In the genomic region with DNA sequence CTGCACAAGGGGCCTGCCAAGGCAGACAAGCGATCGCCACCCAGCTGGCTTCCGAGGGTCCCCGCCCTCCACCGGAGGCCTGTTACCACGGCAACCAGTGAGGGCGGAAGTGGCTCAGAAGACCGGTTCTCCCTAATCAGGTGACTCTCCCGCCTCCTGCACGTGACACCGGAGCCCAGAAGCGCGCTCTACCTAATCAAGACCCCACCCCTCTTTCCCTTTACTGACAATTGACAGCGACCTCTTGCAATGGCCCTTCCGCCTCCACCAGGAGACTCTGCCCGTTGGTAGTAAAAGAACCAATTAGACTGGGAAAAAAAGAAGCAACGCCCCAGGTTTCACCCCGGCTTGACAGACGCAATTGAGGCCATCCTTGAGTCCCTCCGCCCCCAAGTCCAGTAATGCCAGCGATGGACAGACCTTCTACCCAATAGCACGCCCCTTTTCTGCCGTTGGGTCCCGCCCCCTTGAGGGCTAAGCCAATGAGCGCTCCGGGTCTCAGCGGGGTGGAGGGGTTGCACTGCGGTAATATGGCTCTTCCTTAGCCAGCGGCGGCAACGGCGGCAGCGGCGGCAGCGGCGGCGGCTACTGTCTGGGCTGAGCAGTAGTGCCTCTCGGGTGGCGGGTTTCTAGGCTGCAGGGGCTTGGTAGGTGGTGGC, we compare ENCODE assay signal across 8 cellular contexts.
DNase-seq lines count a peak whose midpoint lies in the region; ATAC-seq lines count a peak whose summit lies in the region.

A gene (plus strand): TSS at position 525 of the 659 bp plus-strand sequence. CDS start 198 bp downstream, outside the sequence.

- peak within 1 kb of the TSS; percentile 77 to 99 (median 96) for H3K4me3 ChIP-seq in BLaER1 treated with 17β-estradiol and CSF1 and Interleukin-3, amounts not matched to agents 10 nM and 100 nM

- DNase-seq in NCI-H748 (lab: John Stamatoyannopoulos, UW; ENCODE audit: unreplicated experiment) (peak; percentile 100), cortex of kidney (lab: John Stamatoyannopoulos, UW) (peak; percentile 75), left kidney (ENCODE audit: low read depth, low spot score) (peak; percentile 100)
- DNase-seq in activated CD4-positive, alpha-beta T cell treated with anti-CD3 and anti-CD28 coated beads, Interleukin-2, amount 50 U/mL, for 1 hour: peak; percentile 97
- DNase-seq in stimulated activated CD4-positive, alpha-beta T cell treated with anti-CD3 and anti-CD28 coated beads, Interleukin-2, amount 100 ng/mL, for 24 hours: peak; percentile 97 to 98

- H3K4me1 ChIP-seq in BLaER1 treated with 17β-estradiol and CSF1 and Interleukin-3, amounts not matched to agents 10 nM and 100 nM: peaks cover 25 to 51% (median 31%) of the 10 kb centered on the region in 10 experiments

- H3K27me3 ChIP-seq in BLaER1 treated with 17β-estradiol and CSF1 and Interleukin-3, amounts not matched to agents 10 nM and 100 nM: no peaks in the 10 kb centered on the region

- H3K9ac ChIP-seq in BLaER1 treated with 17β-estradiol and CSF1 and Interleukin-3, amounts not matched to agents 10 nM and 100 nM: peak within 1 kb of the TSS; percentile 86 to 96 (median 92)

- H4K20me1 ChIP-seq in BLaER1 treated with 17β-estradiol and CSF1 and Interleukin-3, amounts not matched to agents 10 nM and 100 nM: peaks cover 0 to 36% (median 12%) of the 10 kb centered on the region in 11 experiments; a peak in 9 of 22 replicates

- peak; percentile 73 for ATAC-seq in GM19351 (IDR thresholded peaks at IDR 0.05; ENCODE audit: unreplicated experiment)
- ATAC-seq in HG03521 (IDR thresholded peaks at IDR 0.05; ENCODE audit: unreplicated experiment): peak; percentile 74

- H3K27ac ChIP-seq in BLaER1 treated with 17β-estradiol and CSF1 and Interleukin-3, amounts not matched to agents 10 nM and 100 nM: peak within 1 kb of the TSS; percentile 76 to 93 (median 89)

- no peaks in the 10 kb centered on the region for H3K9me3 ChIP-seq in BLaER1 treated with 17β-estradiol and CSF1 and Interleukin-3, amounts not matched to agents 10 nM and 100 nM (replicated peaks in 1 of 11)

- peaks cover 0 to under 1% (median 0%) of the 10 kb centered on the region in 11 experiments; a peak in 1 of 22 replicates for H3K36me3 ChIP-seq in BLaER1 treated with 17β-estradiol and CSF1 and Interleukin-3, amounts not matched to agents 10 nM and 100 nM

- peak within 1 kb of the TSS; percentile 86 to 95 (median 93) for H3K4me2 ChIP-seq in BLaER1 treated with 17β-estradiol and CSF1 and Interleukin-3, amounts not matched to agents 10 nM and 100 nM

Comparison
In these comparisons a context has a peak if more than half of its experiments do, and no peak if none do; other contexts are left out.
1. Peak in every context shown above with its lines: DNase-seq, ATAC-seq, H3K4me3 ChIP-seq and H3K27ac ChIP-seq.